8 cellular contexts compared by ENCODE assay signal in the genomic region with DNA sequence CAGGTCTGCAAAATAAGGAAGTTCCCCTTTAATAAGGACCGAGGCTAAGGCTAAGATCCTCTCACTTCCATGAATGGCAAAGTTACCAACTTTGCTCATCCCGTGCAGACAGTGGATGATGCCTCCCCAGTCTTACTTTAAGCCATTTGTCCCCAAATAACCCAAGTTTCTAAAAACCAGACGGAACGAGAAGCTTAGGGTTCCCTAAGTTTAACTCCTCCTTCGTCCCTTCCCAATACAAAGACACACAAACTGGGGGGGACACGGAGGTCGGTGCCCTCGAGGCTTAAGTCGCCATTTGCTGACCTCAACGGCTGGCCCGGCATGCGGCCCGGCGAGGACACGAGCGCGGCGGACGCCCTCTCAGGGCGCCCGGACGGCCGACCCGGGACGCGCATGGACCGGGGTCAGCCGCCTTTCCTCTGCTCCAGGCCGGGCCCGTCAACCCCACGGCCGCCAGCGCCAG. TPM values are rescaled to one million over a fixed set of nuclear protein-coding genes. Genes with fewer than 3 reads are reported as not detected.
A peak's percentile ranks its signal among the peaks of the same experiment; 100 is the strongest.
DNase-seq lines count a peak whose midpoint lies in the region; ATAC-seq and TF ChIP-seq lines count a peak whose summit lies in the region.

No MANE protein-coding gene starts in this region.

- no peaks in the 10 kb centered on the region for H3K27me3 Mint-ChIP-seq in CD14-positive monocyte (ENCODE audit: low read depth in 3 of 3)
- H3K27me3 Mint-ChIP-seq in activated naive CD8-positive, alpha-beta T cell treated with anti-CD3 and anti-CD28 coated beads, Interleukin-2, amount 50 U/mL, for 24 hours, result no peaks in the 10 kb centered on the region

- no peak for TF ChIP-seq CTCF in CD14-positive monocyte (IDR thresholded peaks at IDR 0.05)
- no peak for TF ChIP-seq CTCF in left ventricle myocardium inferior (IDR thresholded peaks at IDR 0.05; ENCODE audit: borderline replicate concordance)

- ATAC-seq in GM18907 (IDR thresholded peaks at IDR 0.05; ENCODE audit: unreplicated experiment), result peak; percentile 30
- peak; percentile 12 for ATAC-seq in HG03103 (IDR thresholded peaks at IDR 0.05; ENCODE audit: low read depth, unreplicated experiment)
- ATAC-seq in activated naive CD8-positive, alpha-beta T cell treated with anti-CD3 and anti-CD28 coated beads, Interleukin-2, amount 50 U/mL, for 24 hours, result no peak

- H3K36me3 Mint-ChIP-seq in CD14-positive monocyte, result peaks cover 2 to 8% of the 10 kb centered on the region in 2 donors
- peaks cover 10% of the 10 kb centered on the region for H3K36me3 Mint-ChIP-seq in activated naive CD8-positive, alpha-beta T cell treated with anti-CD3 and anti-CD28 coated beads, Interleukin-2, amount 50 U/mL, for 24 hours (ENCODE audit: low read depth)

- H3K4me3 ChIP-seq in NT2/D1 (ENCODE audit: insufficient read length, low read depth), result peak overlapping the region; percentile 75
- peak overlapping the region; percentile 79 for H3K4me3 ChIP-seq in left ventricle myocardium inferior

- peak overlapping the region; percentile 97 for H3K27ac ChIP-seq in left ventricle myocardium inferior (replicated peaks)

- H3K36me3 ChIP-seq in NT2/D1 (ENCODE audit: insufficient read depth, insufficient read length, low read length) (peaks cover 5% of the 10 kb centered on the region), left ventricle myocardium inferior (no peaks in the 10 kb centered on the region)

- H3K4me3 Mint-ChIP-seq in CD14-positive monocyte, result peak overlapping the region; percentile 80 to 88
- peak overlapping the region; percentile 88 for H3K4me3 Mint-ChIP-seq in activated naive CD8-positive, alpha-beta T cell treated with anti-CD3 and anti-CD28 coated beads, Interleukin-2, amount 50 U/mL, for 24 hours

- no peaks in the 10 kb centered on the region for H3K4me1 ChIP-seq in NT2/D1 (ENCODE audit: insufficient read depth, insufficient read length)
- peaks cover 84% of the 10 kb centered on the region for H3K4me1 ChIP-seq in left ventricle myocardium inferior

- H3K27me3 ChIP-seq in NT2/D1 (ENCODE audit: insufficient read depth, insufficient read length) (no peaks in the 10 kb centered on the region), left ventricle myocardium inferior (ENCODE audit: low read depth) (no peaks in the 10 kb centered on the region)

- peaks cover 39% of the 10 kb centered on the region for H3K4me1 Mint-ChIP-seq in CD14-positive monocyte
- peaks cover 56% of the 10 kb centered on the region for H3K4me1 Mint-ChIP-seq in activated naive CD8-positive, alpha-beta T cell treated with anti-CD3 and anti-CD28 coated beads, Interleukin-2, amount 50 U/mL, for 24 hours

- DNase-seq in CD14-positive monocyte (ENCODE audit: low spot score), result no peak
- peak; percentile 16 for DNase-seq in NT2/D1 (ENCODE audit: low read depth, low spot score)
- peak; percentile 29 for DNase-seq in activated naive CD8-positive, alpha-beta T cell treated with anti-CD3 and anti-CD28 coated beads, Interleukin-2, amount 50 U/mL, for 24 hours
- peak; percentile 33 for DNase-seq in left ventricle myocardium inferior
- DNase-seq in posterior vena cava (ENCODE audit: low spot score), result peak; percentile 86
- no peak for DNase-seq in effector CD8-positive, alpha-beta T cell (lab: John Stamatoyannopoulos, UW)

- H3K9ac ChIP-seq in NT2/D1 (ENCODE audit: insufficient read length, low read depth), result peak overlapping the region; percentile 85

- H3K9me3 ChIP-seq in NT2/D1 (ENCODE audit: insufficient read depth, low read length) (no peaks in the 10 kb centered on the region), left ventricle myocardium inferior (replicated peaks) (no peaks in the 10 kb centered on the region)

- H3K9me3 Mint-ChIP-seq in CD14-positive monocyte, result no peaks in the 10 kb centered on the region
- no peaks in the 10 kb centered on the region for H3K9me3 Mint-ChIP-seq in activated naive CD8-positive, alpha-beta T cell treated with anti-CD3 and anti-CD28 coated beads, Interleukin-2, amount 50 U/mL, for 24 hours

- H3K27ac Mint-ChIP-seq in CD14-positive monocyte, result peak overlapping the region; percentile 61 to 96 (median 91)
- H3K27ac Mint-ChIP-seq in activated naive CD8-positive, alpha-beta T cell treated with anti-CD3 and anti-CD28 coated beads, Interleukin-2, amount 50 U/mL, for 24 hours, result peak overlapping the region; percentile 62

- intact Hi-C loops in CD14-positive monocyte (cut with micrococcal nuclease), result loop anchor here in 1 of 2 donors (10.0 kb wide), 2 partner anchors 51 to 79 kb away; partner anchors contain the start of gene EPM2A
- intact Hi-C loops in left ventricle myocardium inferior (cut with micrococcal nuclease), result no loop called here
- intact Hi-C loops in posterior vena cava (cut with DNase I), result loop anchor here (2.0 to 10.0 kb wide), 2 partner anchors 77 to 79 kb away; partner anchors contain the start of gene EPM2A (in 1 of the 2)

RNA-seq across cellular contexts. Expression of gene FBXO30, which starts 0.5 kb away (rescaled TPM):
- polyA plus RNA-seq in CD14-positive monocyte, result 1 to 10 TPM in 1 of 2 donors, under 1 TPM in 1; 0.83 to 1.1 TPM
- total RNA-seq in left ventricle myocardium inferior, result 16.7 TPM
- total RNA-seq in posterior vena cava, result 10 to 100 TPM; 17.4 to 19.0 TPM

Comparison
In these comparisons a context has a peak if more than half of its experiments do, and no peak if none do; other contexts are left out.
1. DNase-seq: peak in NT2/D1 (single experiment), activated naive CD8-positive, alpha-beta T cell treated with anti-CD3 and anti-CD28 coated beads, Interleukin-2, amount 50 U/mL, for 24 hours (single experiment), left ventricle myocardium inferior (single experiment) and posterior vena cava (single experiment); none in CD14-positive monocyte (single experiment) and effector CD8-positive, alpha-beta T cell (single experiment).